8 cellular contexts compared by ENCODE assay signal in genomic region chr1:39509360-39510009, GRCh38. TPM values are rescaled to one million over a fixed set of nuclear protein-coding genes. Genes with fewer than 3 reads are reported as not detected.
A peak's percentile ranks its signal among the peaks of the same experiment; 100 is the strongest.
DNase-seq lines count a peak whose midpoint lies in the region; ATAC-seq, FAIRE-seq and TF ChIP-seq lines count a peak whose summit lies in the region.

No MANE protein-coding gene starts in this region.

- H3F3A ChIP-seq in OCI-LY1 (ENCODE audit: insufficient read depth, low read length): no peaks in the 10 kb centered on the region

- 41 to 56% (median 50%) methylated on average over 21 to 22 of the region's 22 CpGs for WGBS in heart left ventricle, 4 donors
- WGBS in small intestine, 3 donors: 57 to 72% (median 58%) methylated on average over 21 to 22 of the region's 22 CpGs

- ATAC-seq in GM21390 (IDR thresholded peaks at IDR 0.05; ENCODE audit: unreplicated experiment) (peak; percentile 49), heart left ventricle (peak in 3 of 4 donors; percentile 72 to 81 (median 81))

- H4K20me1 ChIP-seq in OCI-LY1 (ENCODE audit: insufficient read depth, low read length): no peaks in the 10 kb centered on the region

- no peak for TF ChIP-seq POLR2A in heart left ventricle (IDR thresholded peaks at IDR 0.05)

- H3K27ac ChIP-seq in OCI-LY1 (ENCODE audit: low read depth, low read length, poor library complexity, severe bottlenecking): no peak overlapping the region
- H3K27ac ChIP-seq in heart left ventricle: peak overlapping the region in 6 of 12 donors; percentile 6 to 68 (median 40)
- peak overlapping the region in 1 of 2 donors; percentile 33 for H3K27ac ChIP-seq in small intestine (ENCODE audit: low read depth in 1 of 2, low read length in 1 of 2)

- peak overlapping the region; percentile 8; the same call in 1 of the 2 replicates for H3K4me2 ChIP-seq in OCI-LY1 (ENCODE audit: low read length)

- H2AFZ ChIP-seq in OCI-LY1 (ENCODE audit: low read length): no peak overlapping the region

- no peaks in the 10 kb centered on the region for H3K79me2 ChIP-seq in OCI-LY1 (ENCODE audit: insufficient read depth, low read length)

- TF ChIP-seq CTCF in OCI-LY1 (IDR thresholded peaks at IDR 0.05; ENCODE audit: low read length): no peak
- TF ChIP-seq CTCF in heart left ventricle (IDR thresholded peaks at IDR 0.05): no peak

- H3K9me3 ChIP-seq in OCI-LY1 (ENCODE audit: low read length) (no peaks in the 10 kb centered on the region), heart left ventricle (no peaks in the 10 kb centered on the region), small intestine (ENCODE audit: control insufficient read depth, low read depth) (no peaks in the 10 kb centered on the region)

- intact Hi-C loops in heart left ventricle (cut with DNase I): no loop called here

- H3K27me3 ChIP-seq in OCI-LY1 (ENCODE audit: insufficient read depth, low read length) (no peaks in the 10 kb centered on the region), heart left ventricle (peaks cover 0 to 2% (median 0%) of the 10 kb centered on the region in 9 donors), small intestine (ENCODE audit: control insufficient read depth in 2 of 2, insufficient read depth in 2 of 2, low read length in 2 of 2) (no peaks in the 10 kb centered on the region)

- H3K4me3 ChIP-seq in OCI-LY1 (ENCODE audit: low read depth, low read length, poor library complexity, severe bottlenecking) (no peak overlapping the region), heart left ventricle (no peak overlapping the region), small intestine (ENCODE audit: low read depth in 1 of 2, low read length in 2 of 2) (no peak overlapping the region)

- H3K36me3 ChIP-seq in OCI-LY1 (ENCODE audit: insufficient read depth, low read length) (no peaks in the 10 kb centered on the region), heart left ventricle (no peaks in the 10 kb centered on the region), small intestine (ENCODE audit: control insufficient read depth in 2 of 2, insufficient read depth in 2 of 2, low read length in 2 of 2) (no peaks in the 10 kb centered on the region)

- FAIRE-seq in small intestine (lab: Jason Lieb, UNC): no peak

- H3K9ac ChIP-seq in OCI-LY1 (ENCODE audit: low read length): no peak overlapping the region

- H3K4me1 ChIP-seq in OCI-LY1 (ENCODE audit: insufficient read depth, low read length, severe bottlenecking) (peaks cover 6% of the 10 kb centered on the region), heart left ventricle (peaks cover 0 to 17% (median 6%) of the 10 kb centered on the region in 12 donors), small intestine (ENCODE audit: control insufficient read depth in 2 of 2, insufficient read depth in 1 of 2, low read depth in 1 of 2, low read length in 1 of 2) (no peaks in the 10 kb centered on the region)

- DNase-seq in EL (peak; percentile 44), heart left ventricle (peak; percentile 63 to 77 (median 73)), small intestine (no peak), LoVo (ENCODE audit: low spot score) (no peak), NCI-H187 treated with DMSO at 0.1 percent for 48 hours (lab: John Stamatoyannopoulos, UW) (no peak)
- DNase-seq in effector CD4-positive, alpha-beta T cell: no peak

- no peaks in the 10 kb centered on the region for H3K9me2 ChIP-seq in OCI-LY1 (ENCODE audit: low read depth, low read length)

RNA-seq across cellular contexts. Expression of gene BMP8A, which starts 18.0 kb away (rescaled TPM):
- total RNA-seq in heart left ventricle: 1 to 10 TPM in 3 of 9 donors, under 1 TPM in 5, not detected in 1; 0.22 to 2.4 (median 0.78) TPM
- polyA plus RNA-seq in heart left ventricle (under 1 TPM in 1 of 2 donors, not detected in 1; 0.43 TPM), small intestine (under 1 TPM in 2 of 3 donors, not detected in 1; 0.37 to 0.45 TPM)

Comparison
In these comparisons a context has a peak if more than half of its experiments do, and no peak if none do; other contexts are left out.
1. DNase-seq: peak in EL (single experiment) and heart left ventricle (5 of 5); none in effector CD4-positive, alpha-beta T cell (single experiment), small intestine (single experiment), LoVo (single experiment) and NCI-H187 treated with DMSO at 0.1 percent for 48 hours (single experiment).